ENCODE assay signal across 18 cellular contexts in genomic region chr1:228096416-228097332, GRCh38. TPM values are rescaled to one million over a fixed set of nuclear protein-coding genes. Genes with fewer than 3 reads are reported as not detected.
DNase-seq lines count a peak whose midpoint lies in the region; ATAC-seq, FAIRE-seq and TF ChIP-seq lines count a peak whose summit lies in the region.
"Had no signal": no experiment of that assay in that cellular context is flagged by ENCODE, and none has a peak within 500 bp of the region (broad histone marks: within the 10 kb centered on the region; RNA-seq: fewer than 3 reads in every experiment).

No MANE protein-coding gene starts in this region.

- H3K4me1 ChIP-seq in IMR-90 (ENCODE audit: control insufficient read depth, insufficient read depth, low read length) (0 out of 2 replicates have a peak, but pooled peaks cover 2% of the 10 kb centered on the region), HepG2 (ENCODE audit: insufficient read depth, low read length) (peaks cover 13% of the 10 kb centered on the region), hepatocyte (ENCODE audit: insufficient read depth) (peaks cover 1% of the 10 kb centered on the region)
- H3K4me1 ChIP-seq: parathyroid adenoma had no signal

- CTCF ChIA-PET in IMR-90 (lab: Yijun Ruan, JAX) (no interaction called here), HepG2 (lab: Yijun Ruan, JAX; ENCODE audit: low intra/inter-chr PET ratio, low total read pairs) (no interaction called here)

- no peak overlapping the region for H3K4ac ChIP-seq in IMR-90 (ENCODE audit: low read depth, low read length)

- TF ChIP-seq RAD21 in IMR-90 (IDR thresholded peaks at IDR 0.05; ENCODE audit: low read length) = no peak
- TF ChIP-seq RAD21 in HepG2 (CRISPR knock-in tag; IDR thresholded peaks at IDR 0.05) = no peak

- peaks cover 22% of the 10 kb centered on the region for H3K9me1 ChIP-seq in IMR-90 (ENCODE audit: insufficient read depth, low read length)

- no peak overlapping the region for H4K8ac ChIP-seq in IMR-90 (ENCODE audit: low read depth in 2 of 2, low read length in 2 of 2)

- H3K36me3 ChIP-seq in IMR-90 (ENCODE audit: control insufficient read depth, insufficient read depth, low read length) (peaks cover 58% of the 10 kb centered on the region), HepG2 (replicated peaks in 1 of 2; ENCODE audit: control insufficient read depth in 1 of 2, insufficient read depth in 2 of 2, low read length in 2 of 2) (peaks cover 21 to 60% of the 10 kb centered on the region in 2 experiments; a peak in 4 of 5 replicates), hepatocyte (replicated peaks; ENCODE audit: insufficient read depth, low read depth) (no peaks in the 10 kb centered on the region)

- TF ChIP-seq EP300 in HepG2 (IDR thresholded peaks at IDR 0.05; ENCODE audit: low read depth in 2 of 2, low read length in 2 of 2) (no peak), HepG2 (CRISPR knock-in tag; IDR thresholded peaks at IDR 0.05; ENCODE audit: borderline replicate concordance) (no peak)

- no peak for TF ChIP-seq CTCF in IMR-90 (conservative IDR thresholded peaks at IDR 0.05; ENCODE audit: low read depth, low read length)
- no peak for TF ChIP-seq CTCF in HepG2 (CRISPR knock-in tag; IDR thresholded peaks at IDR 0.05)
- TF ChIP-seq CTCF in hepatocyte (IDR thresholded peaks at IDR 0.05; ENCODE audit: poor library complexity) = no peak

- H3K27me3 ChIP-seq in IMR-90 (ENCODE audit: control insufficient read depth, insufficient read depth, low read length) (no peaks in the 10 kb centered on the region), HepG2 (ENCODE audit: control insufficient read depth in 1 of 2, insufficient read depth in 2 of 2, low read length in 2 of 2) (no peaks in the 10 kb centered on the region), hepatocyte (no peaks in the 10 kb centered on the region)
- H3K27me3 ChIP-seq: breast epithelium, spleen, vagina had no signal

- no peak overlapping the region for H2AK5ac ChIP-seq in IMR-90 (ENCODE audit: low read depth, low read length)

- FAIRE-seq in HepG2 (lab: Jason Lieb, UNC) = no peak

- peaks cover 6% of the 10 kb centered on the region for H3K9me3 Mint-ChIP-seq in activated naive CD8-positive, alpha-beta T cell treated with anti-CD3 and anti-CD28 coated beads, Interleukin-2, amount 50 U/mL, for 24 hours
- H3K9me3 Mint-ChIP-seq in activated naive CD8-positive, alpha-beta T cell treated with anti-CD3 and anti-CD28 coated beads for 36 hours = peaks cover 11% of the 10 kb centered on the region

- H3K18ac ChIP-seq in IMR-90 (ENCODE audit: low read depth, low read length) = no peak overlapping the region

- H3K4me2 ChIP-seq in IMR-90 (ENCODE audit: low read depth, low read length) (no peak overlapping the region), HepG2 (ENCODE audit: low read depth, low read length) (no peak overlapping the region), hepatocyte (no peak overlapping the region)

- H2BK5ac ChIP-seq in IMR-90 (ENCODE audit: low read depth, low read length, poor library complexity, severe bottlenecking) = no peak overlapping the region

- POLR2A ChIA-PET in IMR-90 (lab: Charles Lee; ENCODE audit: unreplicated experiment) = no interaction called here
- POLR2A ChIA-PET in HepG2 (lab: Yijun Ruan, JAX) = no interaction called here

- peaks cover 5 to 62% of the 10 kb centered on the region in 2 experiments; a peak in 3 of 4 replicates for H3K79me1 ChIP-seq in IMR-90 (ENCODE audit: low read depth in 1 of 2, low read length in 2 of 2)

- no peak for DNase-seq in activated naive CD8-positive, alpha-beta T cell treated with anti-CD3 and anti-CD28 coated beads, Interleukin-2, amount 50 U/mL, for 24 hours
- no peak for DNase-seq in activated naive CD8-positive, alpha-beta T cell treated with anti-CD3 and anti-CD28 coated beads for 36 hours
- DNase-seq in IMR-90 (no peak), HepG2 (ENCODE audit: low spot score) (no peak), ureter (ENCODE audit: low spot score) (peak; percentile 37), T-helper 9 cell (no peak), hepatocyte (ENCODE audit: low spot score) (no peak), putamen (ENCODE audit: low spot score) (no peak)
- DNase-seq: activated CD4-positive, alpha-beta T cell treated with anti-CD3 and anti-CD28 coated beads, Interleukin-2, amount 50 U/mL, for 1 hour; NCI-H345; stimulated activated naive CD4-positive, alpha-beta T cell treated with Interleukin-2 at 50 U/mL for 16 hours; T1000 had no signal

- H2AFZ ChIP-seq in IMR-90 (replicated peaks; ENCODE audit: low read length, poor library complexity) = peak overlapping the region; percentile 48
- no peak overlapping the region for H2AFZ ChIP-seq in HepG2 (ENCODE audit: low read length)
- no peak overlapping the region for H2AFZ ChIP-seq in hepatocyte
- H2AFZ ChIP-seq: GM23248, parathyroid adenoma had no signal

- H2BK20ac ChIP-seq in IMR-90 (ENCODE audit: low read depth, low read length) = no peak overlapping the region

- no peak overlapping the region for H3K4me3 ChIP-seq in IMR-90 (ENCODE audit: insufficient read depth, low read depth, low read length)
- no peak overlapping the region for H3K4me3 ChIP-seq in HepG2 (replicated peaks in 1 of 3; ENCODE audit: insufficient read depth in 1 of 3, low read depth in 2 of 3, low read length in 3 of 3)
- H3K4me3 ChIP-seq in hepatocyte = no peak overlapping the region
- H3K4me3 ChIP-seq: breast epithelium, GM23248, spleen, vagina had no signal

- H4K91ac ChIP-seq in IMR-90 (ENCODE audit: insufficient read depth, low read depth, low read length) = no peak overlapping the region

- dilution Hi-C loops in IMR-90 (cut with HindIII; ENCODE audit: low sequenced_read_pairs, unreplicated experiment) = no loop called here

- H3K27me3 Mint-ChIP-seq in activated naive CD8-positive, alpha-beta T cell treated with anti-CD3 and anti-CD28 coated beads, Interleukin-2, amount 50 U/mL, for 24 hours = no peaks in the 10 kb centered on the region
- H3K27me3 Mint-ChIP-seq in activated naive CD8-positive, alpha-beta T cell treated with anti-CD3 and anti-CD28 coated beads for 36 hours = no peaks in the 10 kb centered on the region
- H3K27me3 Mint-ChIP-seq: activated naive CD4-positive, alpha-beta T cell treated with anti-CD3 and anti-CD28 coated beads, Interleukin-2, amount 50 U/mL, for 24 hours had no signal

- peaks cover 60% of the 10 kb centered on the region for H3K36me3 Mint-ChIP-seq in activated naive CD8-positive, alpha-beta T cell treated with anti-CD3 and anti-CD28 coated beads, Interleukin-2, amount 50 U/mL, for 24 hours (ENCODE audit: low read depth)
- H3K36me3 Mint-ChIP-seq in activated naive CD8-positive, alpha-beta T cell treated with anti-CD3 and anti-CD28 coated beads for 36 hours = peaks cover 65% of the 10 kb centered on the region

- H3K23ac ChIP-seq in IMR-90 (ENCODE audit: low read depth, low read length) = no peak overlapping the region

- H4K5ac ChIP-seq in IMR-90 (ENCODE audit: low read depth, low read length) = no peak overlapping the region

- in situ Hi-C loops in IMR-90 (cut with MboI; ENCODE audit: low sequenced_read_pairs) (no loop called here), HepG2 (cut with HindIII; ENCODE audit: extremely low pct_ligation_motif_present, low pct_unique_long_range_greater_than_20kb) (no loop called here)

- H3K14ac ChIP-seq in IMR-90 (replicated peaks; ENCODE audit: low read depth, low read length) = no peak overlapping the region

- no peak overlapping the region for H3K56ac ChIP-seq in IMR-90 (ENCODE audit: extremely low read depth, insufficient read depth, low read length)

- intact Hi-C loops in IMR-90 (cut with micrococcal nuclease) = no loop called here
- intact Hi-C loops in HepG2 (cut with micrococcal nuclease; ENCODE audit: unreplicated experiment) = no loop called here

- 95% methylated on average over 4 of the region's 13 CpGs; no CpG with 5 or more reads in 1 of the 2 experiments for WGBS in IMR-90 (ENCODE audit: extremely low coverage in 2 of 2, insufficient read length in 1 of 2), 2 experiments
- 93% methylated on average over 3 of the region's 13 CpGs for WGBS in HepG2 (ENCODE audit: low lambda C conversion rate)
- 95% methylated on average over 13 of the region's 13 CpGs for WGBS in hepatocyte (ENCODE audit: low lambda C conversion rate, missing lambda C conversion rate)

- H4K20me1 ChIP-seq in IMR-90 (ENCODE audit: insufficient read depth, low read length) (peaks cover 100% of the 10 kb centered on the region), HepG2 (ENCODE audit: insufficient read depth, low read length) (peaks cover 88% of the 10 kb centered on the region), hepatocyte (ENCODE audit: insufficient read depth, poor library complexity, severe bottlenecking) (peaks cover 98% of the 10 kb centered on the region)

- BruUV-seq in IMR-90 (replicated peaks; lab: Mats Ljungman, UMichigan) (no TSS peak), HepG2 (replicated peaks; lab: Mats Ljungman, UMichigan) (no TSS peak)

- no peak overlapping the region for H2AK9ac ChIP-seq in IMR-90 (replicated peaks; ENCODE audit: low read depth, low read length, poor library complexity)

- H3K27ac ChIP-seq in IMR-90 (ENCODE audit: insufficient read depth, low read length) = no peak overlapping the region
- H3K27ac ChIP-seq in HepG2 (ENCODE audit: extremely low read length, insufficient read depth, low read length) = no peak overlapping the region
- H3K27ac ChIP-seq in hepatocyte = no peak overlapping the region
- H3K27ac ChIP-seq: breast epithelium, parathyroid adenoma, vagina had no signal

- peaks cover 32% of the 10 kb centered on the region for H3K4me1 Mint-ChIP-seq in activated naive CD8-positive, alpha-beta T cell treated with anti-CD3 and anti-CD28 coated beads, Interleukin-2, amount 50 U/mL, for 24 hours
- H3K4me1 Mint-ChIP-seq in activated naive CD8-positive, alpha-beta T cell treated with anti-CD3 and anti-CD28 coated beads for 36 hours = peaks cover 17% of the 10 kb centered on the region

- H3K9ac ChIP-seq in IMR-90 (ENCODE audit: low read depth, low read length) (no peak overlapping the region), HepG2 (ENCODE audit: insufficient read depth, low read depth, low read length) (no peak overlapping the region)
- H3K9ac ChIP-seq: GM23248, parathyroid adenoma had no signal

- H3K27ac Mint-ChIP-seq in activated naive CD8-positive, alpha-beta T cell treated with anti-CD3 and anti-CD28 coated beads, Interleukin-2, amount 50 U/mL, for 24 hours = peak overlapping the region; percentile 18
- no peak overlapping the region for H3K27ac Mint-ChIP-seq in activated naive CD8-positive, alpha-beta T cell treated with anti-CD3 and anti-CD28 coated beads for 36 hours

- TF ChIP-seq POLR2A in IMR-90 (IDR thresholded peaks at IDR 0.05; ENCODE audit: low read depth, low read length) = no peak
- TF ChIP-seq POLR2A in HepG2 (IDR thresholded peaks at IDR 0.05; ENCODE audit: insufficient read depth in 1 of 2, low read depth in 2 of 2, low read length in 2 of 2) = no peak

- no peak for ATAC-seq in activated naive CD8-positive, alpha-beta T cell treated with anti-CD3 and anti-CD28 coated beads, Interleukin-2, amount 50 U/mL, for 24 hours
- ATAC-seq in IMR-90 (ENCODE audit: low read depth) = no peak
- ATAC-seq in HepG2 = peak; percentile 2; the same call in 2 of the 3 replicates

- peaks cover 9% of the 10 kb centered on the region; the same call in 1 of the 2 replicates for H3K9me3 ChIP-seq in IMR-90 (ENCODE audit: control insufficient read depth, insufficient read depth, low read length)
- H3K9me3 ChIP-seq in HepG2 (ENCODE audit: low read length) = peaks cover 26% of the 10 kb centered on the region
- H3K9me3 ChIP-seq in hepatocyte (ENCODE audit: low read depth) = peaks cover 8% of the 10 kb centered on the region

- H3K79me2 ChIP-seq in HepG2 (ENCODE audit: insufficient read depth, low read length) (peaks cover 70% of the 10 kb centered on the region), hepatocyte (peaks cover 98% of the 10 kb centered on the region)

- H3K9me2 ChIP-seq in hepatocyte (replicated peaks; ENCODE audit: insufficient read depth) = no peaks in the 10 kb centered on the region

- H3K4me3 Mint-ChIP-seq in activated naive CD8-positive, alpha-beta T cell treated with anti-CD3 and anti-CD28 coated beads, Interleukin-2, amount 50 U/mL, for 24 hours = no peak overlapping the region
- H3K4me3 Mint-ChIP-seq in activated naive CD8-positive, alpha-beta T cell treated with anti-CD3 and anti-CD28 coated beads for 36 hours = no peak overlapping the region
- H3K4me3 Mint-ChIP-seq: activated naive CD4-positive, alpha-beta T cell treated with anti-CD3 and anti-CD28 coated beads, Interleukin-2, amount 50 U/mL, for 24 hours had no signal

- H2BK15ac ChIP-seq in IMR-90 (ENCODE audit: low read depth, low read length) = no peak overlapping the region

- H2BK120ac ChIP-seq in IMR-90 (ENCODE audit: low read depth, low read length) = no peak overlapping the region

RNA-seq across cellular contexts. Expression of gene C1orf35, which starts 6.5 kb away (rescaled TPM):
- 10 to 100 TPM; 24.4 to 26.1 TPM for total RNA-seq in activated naive CD8-positive, alpha-beta T cell treated with anti-CD3 and anti-CD28 coated beads for 36 hours
- total RNA-seq in IMR-90 (2012; rRNA removed) (4.3 and 4.7 TPM in 2 replicates), HepG2 (2016; rRNA removed; fragmentation: Illumina TruSeq; extraction: Trizol) (14.2 and 19.3 TPM in 2 replicates), ureter (16.5 TPM), hepatocyte (8.3 and 12.3 TPM in 2 replicates)
- polyA plus RNA-seq in IMR-90 (2012; rRNA removed) (13.0 and 15.4 TPM in 2 replicates), HepG2 (2011; rRNA removed) (8.1 and 8.8 TPM in 2 replicates), hepatocyte (24.6 and 31.6 TPM in 2 replicates)
- 20.6 and 27.3 TPM in 2 replicates for polyA plus RNA-seq in IMR-90 (2012; cell fraction: cytosol; rRNA removed)
- 46.8 and 78.0 TPM in 2 replicates for polyA plus RNA-seq in IMR-90 (2012; cell fraction: nucleus; rRNA removed; ENCODE audit: low replicate concordance)
- 3.6 and 3.9 TPM in 2 replicates for total RNA-seq in HepG2 (2016; cell fraction: cytosol; rRNA removed; fragmentation: Illumina TruSeq; extraction: Trizol; ENCODE audit: low read depth)
- 12.7 and 19.3 TPM in 2 replicates for total RNA-seq in HepG2 (2016; cell fraction: insoluble cytoplasmic fraction; rRNA removed; fragmentation: Illumina TruSeq; extraction: Trizol)
- 5.2 and 7.7 TPM in 2 replicates for total RNA-seq in HepG2 (2016; cell fraction: membrane; rRNA removed; fragmentation: Illumina TruSeq; extraction: Trizol)
- 10.2 and 14.8 TPM in 2 replicates for total RNA-seq in HepG2 (2016; cell fraction: nucleus; rRNA removed; fragmentation: Illumina TruSeq; extraction: Trizol)
- polyA plus RNA-seq in HepG2 (2011; cell fraction: cytosol; rRNA removed) = 5.5 and 9.0 TPM in 2 replicates
- 34.5 and 36.2 TPM in 2 replicates for polyA plus RNA-seq in HepG2 (2011; cell fraction: nucleus; rRNA removed)
- polyA plus RNA-seq in HepG2 (2012) = 6.8 and 7.0 TPM in 2 replicates
- 2.9 and 3.3 TPM in 2 replicates for polyA plus RNA-seq in HepG2 (2016; cell fraction: cytosol; fragmentation: Illumina TruSeq; extraction: Trizol; ENCODE audit: low read depth)
- polyA plus RNA-seq in HepG2 (2016; cell fraction: insoluble cytoplasmic fraction; fragmentation: Illumina TruSeq; extraction: Trizol; ENCODE audit: low read depth) = 14.4 and 15.4 TPM in 2 replicates
- polyA plus RNA-seq in HepG2 (2016; cell fraction: membrane; fragmentation: Illumina TruSeq; extraction: Trizol; ENCODE audit: low read depth) = 4.2 TPM in 2 replicates
- 35.0 and 36.9 TPM in 2 replicates for polyA plus RNA-seq in HepG2 (2016; cell fraction: nucleus; fragmentation: Illumina TruSeq; extraction: Trizol; ENCODE audit: insufficient read depth, low read depth)
- 3.9 and 4.2 TPM in 2 replicates for polyA minus RNA-seq in HepG2 (2011; rRNA and poly(A)+ RNA removed; ENCODE audit: low replicate concordance)
- 1.2 and 2.6 TPM in 2 replicates for polyA minus RNA-seq in HepG2 (2011; cell fraction: cytosol; rRNA and poly(A)+ RNA removed)
- polyA minus RNA-seq in HepG2 (2011; cell fraction: nucleus; rRNA and poly(A)+ RNA removed) = 2.7 and 3.4 TPM in 2 replicates

RNA-seq across cellular contexts. Expression of gene MRPL55, which starts 12.4 kb away (rescaled TPM):
- total RNA-seq in activated naive CD8-positive, alpha-beta T cell treated with anti-CD3 and anti-CD28 coated beads for 36 hours = 10 to 100 TPM; 75.0 to 82.4 TPM
- total RNA-seq in IMR-90 (2012; rRNA removed) (48.9 TPM in 2 replicates), HepG2 (2016; rRNA removed; fragmentation: Illumina TruSeq; extraction: Trizol) (92.9 and 97.9 TPM in 2 replicates), ureter (43.7 TPM), hepatocyte (59.6 and 64.8 TPM in 2 replicates)
- polyA plus RNA-seq in IMR-90 (2012; rRNA removed) (95.4 and 121 TPM in 2 replicates), HepG2 (2011; rRNA removed) (58.6 and 74.8 TPM in 2 replicates), hepatocyte (122 and 130 TPM in 2 replicates)
- polyA plus RNA-seq in IMR-90 (2012; cell fraction: cytosol; rRNA removed) = 115 and 152 TPM in 2 replicates
- polyA plus RNA-seq in IMR-90 (2012; cell fraction: nucleus; rRNA removed; ENCODE audit: low replicate concordance) = 146 and 244 TPM in 2 replicates
- 49.0 and 60.3 TPM in 2 replicates for total RNA-seq in HepG2 (2016; cell fraction: cytosol; rRNA removed; fragmentation: Illumina TruSeq; extraction: Trizol; ENCODE audit: low read depth)
- 86.6 and 104 TPM in 2 replicates for total RNA-seq in HepG2 (2016; cell fraction: insoluble cytoplasmic fraction; rRNA removed; fragmentation: Illumina TruSeq; extraction: Trizol)
- 54.0 and 72.4 TPM in 2 replicates for total RNA-seq in HepG2 (2016; cell fraction: membrane; rRNA removed; fragmentation: Illumina TruSeq; extraction: Trizol)
- total RNA-seq in HepG2 (2016; cell fraction: nucleus; rRNA removed; fragmentation: Illumina TruSeq; extraction: Trizol) = 52.4 and 56.0 TPM in 2 replicates
- polyA plus RNA-seq in HepG2 (2011; cell fraction: cytosol; rRNA removed) = 43.3 and 107 TPM in 2 replicates
- polyA plus RNA-seq in HepG2 (2011; cell fraction: nucleus; rRNA removed) = 195 and 229 TPM in 2 replicates
- 31.6 and 40.6 TPM in 2 replicates for polyA plus RNA-seq in HepG2 (2012)
- polyA plus RNA-seq in HepG2 (2016; cell fraction: cytosol; fragmentation: Illumina TruSeq; extraction: Trizol; ENCODE audit: low read depth) = 37.6 and 50.2 TPM in 2 replicates
- polyA plus RNA-seq in HepG2 (2016; cell fraction: insoluble cytoplasmic fraction; fragmentation: Illumina TruSeq; extraction: Trizol; ENCODE audit: low read depth) = 96.5 and 99.2 TPM in 2 replicates
- polyA plus RNA-seq in HepG2 (2016; cell fraction: membrane; fragmentation: Illumina TruSeq; extraction: Trizol; ENCODE audit: low read depth) = 41.3 and 57.8 TPM in 2 replicates
- 81.1 and 106 TPM in 2 replicates for polyA plus RNA-seq in HepG2 (2016; cell fraction: nucleus; fragmentation: Illumina TruSeq; extraction: Trizol; ENCODE audit: insufficient read depth, low read depth)
- polyA minus RNA-seq in HepG2 (2011; rRNA and poly(A)+ RNA removed; ENCODE audit: low replicate concordance) = 52.6 and 85.2 TPM in 2 replicates
- polyA minus RNA-seq in HepG2 (2011; cell fraction: cytosol; rRNA and poly(A)+ RNA removed) = 25.1 and 31.5 TPM in 2 replicates
- 29.2 and 32.2 TPM in 2 replicates for polyA minus RNA-seq in HepG2 (2011; cell fraction: nucleus; rRNA and poly(A)+ RNA removed)

RNA-seq across cellular contexts. Expression of gene ARF1, which starts 14.2 kb away (rescaled TPM):
- 100 to 1,000 TPM; 342 to 350 TPM for total RNA-seq in activated naive CD8-positive, alpha-beta T cell treated with anti-CD3 and anti-CD28 coated beads for 36 hours
- total RNA-seq in IMR-90 (2012; rRNA removed) (306 and 330 TPM in 2 replicates), HepG2 (2016; rRNA removed; fragmentation: Illumina TruSeq; extraction: Trizol) (186 and 210 TPM in 2 replicates), ureter (361 TPM), hepatocyte (249 and 250 TPM in 2 replicates)
- polyA plus RNA-seq in IMR-90 (2012; rRNA removed) (1,099 and 1,100 TPM in 2 replicates), HepG2 (2011; rRNA removed) (327 and 337 TPM in 2 replicates), hepatocyte (594 and 609 TPM in 2 replicates)
- polyA plus RNA-seq in IMR-90 (2012; cell fraction: cytosol; rRNA removed) = 570 and 893 TPM in 2 replicates
- 435 and 685 TPM in 2 replicates for polyA plus RNA-seq in IMR-90 (2012; cell fraction: nucleus; rRNA removed; ENCODE audit: low replicate concordance)
- 81.7 and 86.1 TPM in 2 replicates for total RNA-seq in HepG2 (2016; cell fraction: cytosol; rRNA removed; fragmentation: Illumina TruSeq; extraction: Trizol; ENCODE audit: low read depth)
- total RNA-seq in HepG2 (2016; cell fraction: insoluble cytoplasmic fraction; rRNA removed; fragmentation: Illumina TruSeq; extraction: Trizol) = 189 and 192 TPM in 2 replicates
- 147 and 149 TPM in 2 replicates for total RNA-seq in HepG2 (2016; cell fraction: membrane; rRNA removed; fragmentation: Illumina TruSeq; extraction: Trizol)
- total RNA-seq in HepG2 (2016; cell fraction: nucleus; rRNA removed; fragmentation: Illumina TruSeq; extraction: Trizol) = 107 and 112 TPM in 2 replicates
- polyA plus RNA-seq in HepG2 (2011; cell fraction: cytosol; rRNA removed) = 324 and 458 TPM in 2 replicates
- 231 and 250 TPM in 2 replicates for polyA plus RNA-seq in HepG2 (2011; cell fraction: nucleus; rRNA removed)
- polyA plus RNA-seq in HepG2 (2012) = 231 and 263 TPM in 2 replicates
- polyA plus RNA-seq in HepG2 (2016; cell fraction: cytosol; fragmentation: Illumina TruSeq; extraction: Trizol; ENCODE audit: low read depth) = 82.3 and 83.9 TPM in 2 replicates
- 300 and 336 TPM in 2 replicates for polyA plus RNA-seq in HepG2 (2016; cell fraction: insoluble cytoplasmic fraction; fragmentation: Illumina TruSeq; extraction: Trizol; ENCODE audit: low read depth)
- 127 and 132 TPM in 2 replicates for polyA plus RNA-seq in HepG2 (2016; cell fraction: membrane; fragmentation: Illumina TruSeq; extraction: Trizol; ENCODE audit: low read depth)
- polyA plus RNA-seq in HepG2 (2016; cell fraction: nucleus; fragmentation: Illumina TruSeq; extraction: Trizol; ENCODE audit: insufficient read depth, low read depth) = 254 and 261 TPM in 2 replicates
- 586 and 708 TPM in 2 replicates for polyA minus RNA-seq in HepG2 (2011; rRNA and poly(A)+ RNA removed; ENCODE audit: low replicate concordance)
- polyA minus RNA-seq in HepG2 (2011; cell fraction: cytosol; rRNA and poly(A)+ RNA removed) = 237 and 248 TPM in 2 replicates
- polyA minus RNA-seq in HepG2 (2011; cell fraction: nucleus; rRNA and poly(A)+ RNA removed) = 85.8 and 86.9 TPM in 2 replicates

RNA-seq across cellular contexts. Expression of gene GUK1, which starts 43.4 kb away (rescaled TPM):
- 100 to 1,000 TPM; 294 to 304 TPM for total RNA-seq in activated naive CD8-positive, alpha-beta T cell treated with anti-CD3 and anti-CD28 coated beads for 36 hours
- total RNA-seq in IMR-90 (2012; rRNA removed) = 465 and 524 TPM in 2 replicates
- polyA plus RNA-seq in IMR-90 (2012; rRNA removed) = 548 and 630 TPM in 2 replicates
- 522 and 1,067 TPM in 2 replicates for polyA plus RNA-seq in IMR-90 (2012; cell fraction: cytosol; rRNA removed)
- polyA plus RNA-seq in IMR-90 (2012; cell fraction: nucleus; rRNA removed; ENCODE audit: low replicate concordance) = 571 and 1,090 TPM in 2 replicates
- total RNA-seq in HepG2 (2016; rRNA removed; fragmentation: Illumina TruSeq; extraction: Trizol) = 82.7 and 116 TPM in 2 replicates
- 772 and 776 TPM in 2 replicates for total RNA-seq in HepG2 (2016; cell fraction: cytosol; rRNA removed; fragmentation: Illumina TruSeq; extraction: Trizol; ENCODE audit: low read depth)
- 78.9 and 120 TPM in 2 replicates for total RNA-seq in HepG2 (2016; cell fraction: insoluble cytoplasmic fraction; rRNA removed; fragmentation: Illumina TruSeq; extraction: Trizol)
- total RNA-seq in HepG2 (2016; cell fraction: membrane; rRNA removed; fragmentation: Illumina TruSeq; extraction: Trizol) = 448 and 476 TPM in 2 replicates
- 51.4 and 56.9 TPM in 2 replicates for total RNA-seq in HepG2 (2016; cell fraction: nucleus; rRNA removed; fragmentation: Illumina TruSeq; extraction: Trizol)
- 154 and 205 TPM in 2 replicates for polyA plus RNA-seq in HepG2 (2011; rRNA removed)
- 228 and 301 TPM in 2 replicates for polyA plus RNA-seq in HepG2 (2011; cell fraction: cytosol; rRNA removed)
- 387 and 492 TPM in 2 replicates for polyA plus RNA-seq in HepG2 (2011; cell fraction: nucleus; rRNA removed)
- 58.4 and 85.4 TPM in 2 replicates for polyA plus RNA-seq in HepG2 (2012)
- 764 and 775 TPM in 2 replicates for polyA plus RNA-seq in HepG2 (2016; cell fraction: cytosol; fragmentation: Illumina TruSeq; extraction: Trizol; ENCODE audit: low read depth)
- 78.9 and 87.4 TPM in 2 replicates for polyA plus RNA-seq in HepG2 (2016; cell fraction: insoluble cytoplasmic fraction; fragmentation: Illumina TruSeq; extraction: Trizol; ENCODE audit: low read depth)
- 402 and 423 TPM in 2 replicates for polyA plus RNA-seq in HepG2 (2016; cell fraction: membrane; fragmentation: Illumina TruSeq; extraction: Trizol; ENCODE audit: low read depth)
- 119 and 120 TPM in 2 replicates for polyA plus RNA-seq in HepG2 (2016; cell fraction: nucleus; fragmentation: Illumina TruSeq; extraction: Trizol; ENCODE audit: insufficient read depth, low read depth)
- 81.2 and 86.5 TPM in 2 replicates for polyA minus RNA-seq in HepG2 (2011; rRNA and poly(A)+ RNA removed; ENCODE audit: low replicate concordance)
- polyA minus RNA-seq in HepG2 (2011; cell fraction: cytosol; rRNA and poly(A)+ RNA removed) = 31.2 and 41.7 TPM in 2 replicates
- 52.1 and 60.5 TPM in 2 replicates for polyA minus RNA-seq in HepG2 (2011; cell fraction: nucleus; rRNA and poly(A)+ RNA removed)
- 182 TPM for total RNA-seq in ureter
- 157 and 158 TPM in 2 replicates for total RNA-seq in hepatocyte
- 306 and 368 TPM in 2 replicates for polyA plus RNA-seq in hepatocyte

RNA-seq across cellular contexts. Expression of gene GJC2, which starts 53.1 kb away (rescaled TPM):
- 1 to 10 TPM; 1.1 to 1.2 TPM for total RNA-seq in activated naive CD8-positive, alpha-beta T cell treated with anti-CD3 and anti-CD28 coated beads for 36 hours
- total RNA-seq in IMR-90 (2012; rRNA removed) = 1.1 and 1.4 TPM in 2 replicates
- polyA plus RNA-seq in IMR-90 (2012; rRNA removed) = 1.7 and 2.6 TPM in 2 replicates
- polyA plus RNA-seq in IMR-90 (2012; cell fraction: cytosol; rRNA removed) = 1.5 and 2.6 TPM in 2 replicates
- polyA plus RNA-seq in IMR-90 (2012; cell fraction: nucleus; rRNA removed; ENCODE audit: low replicate concordance) = 2.1 and 4.8 TPM in 2 replicates
- 1.6 and 3.8 TPM in 2 replicates for total RNA-seq in HepG2 (2016; rRNA removed; fragmentation: Illumina TruSeq; extraction: Trizol)
- total RNA-seq in HepG2 (2016; cell fraction: cytosol; rRNA removed; fragmentation: Illumina TruSeq; extraction: Trizol; ENCODE audit: low read depth) = 0.79 and 1.0 TPM in 2 replicates
- 1.5 and 3.8 TPM in 2 replicates for total RNA-seq in HepG2 (2016; cell fraction: insoluble cytoplasmic fraction; rRNA removed; fragmentation: Illumina TruSeq; extraction: Trizol)
- 1.4 and 2.0 TPM in 2 replicates for total RNA-seq in HepG2 (2016; cell fraction: membrane; rRNA removed; fragmentation: Illumina TruSeq; extraction: Trizol)
- 2.3 and 2.4 TPM in 2 replicates for total RNA-seq in HepG2 (2016; cell fraction: nucleus; rRNA removed; fragmentation: Illumina TruSeq; extraction: Trizol)
- 1.6 and 2.5 TPM in 2 replicates for polyA plus RNA-seq in HepG2 (2011; rRNA removed)
- 1.4 and 3.3 TPM in 2 replicates for polyA plus RNA-seq in HepG2 (2011; cell fraction: cytosol; rRNA removed)
- polyA plus RNA-seq in HepG2 (2011; cell fraction: nucleus; rRNA removed) = 3.1 and 3.8 TPM in 2 replicates
- 2.5 and 2.9 TPM in 2 replicates for polyA plus RNA-seq in HepG2 (2012)
- polyA plus RNA-seq in HepG2 (2016; cell fraction: cytosol; fragmentation: Illumina TruSeq; extraction: Trizol; ENCODE audit: low read depth) = 0.48 and 0.51 TPM in 2 replicates
- 1.7 and 1.8 TPM in 2 replicates for polyA plus RNA-seq in HepG2 (2016; cell fraction: insoluble cytoplasmic fraction; fragmentation: Illumina TruSeq; extraction: Trizol; ENCODE audit: low read depth)
- polyA plus RNA-seq in HepG2 (2016; cell fraction: membrane; fragmentation: Illumina TruSeq; extraction: Trizol; ENCODE audit: low read depth) = 1.2 and 1.3 TPM in 2 replicates
- 3.1 and 3.7 TPM in 2 replicates for polyA plus RNA-seq in HepG2 (2016; cell fraction: nucleus; fragmentation: Illumina TruSeq; extraction: Trizol; ENCODE audit: insufficient read depth, low read depth)
- polyA minus RNA-seq in HepG2 (2011; rRNA and poly(A)+ RNA removed; ENCODE audit: low replicate concordance) = 0.65 and 7.9 TPM in 2 replicates
- polyA minus RNA-seq in HepG2 (2011; cell fraction: cytosol; rRNA and poly(A)+ RNA removed) = 2.4 and 5.1 TPM in 2 replicates
- 2.4 and 2.7 TPM in 2 replicates for polyA minus RNA-seq in HepG2 (2011; cell fraction: nucleus; rRNA and poly(A)+ RNA removed)
- total RNA-seq in ureter = 3.9 TPM
- 0.80 and 1.6 TPM in 2 replicates for total RNA-seq in hepatocyte
- polyA plus RNA-seq in hepatocyte = 0.40 and 0.63 TPM in 2 replicates
